8 cellular contexts compared by ENCODE assay signal in genomic region chr1:224114787-224115175, GRCh38. TPM values are rescaled to one million over a fixed set of nuclear protein-coding genes. Genes with fewer than 3 reads are reported as not detected.
DNase-seq lines count a peak whose midpoint lies in the region; TF ChIP-seq lines count a peak whose summit lies in the region.

No MANE protein-coding gene starts in this region.

- TF ChIP-seq POLR2A in NB4 (IDR thresholded peaks at IDR 0.05; ENCODE audit: extremely low read depth, insufficient read length) = no peak

- H3K27ac ChIP-seq in dorsolateral prefrontal cortex (peak overlapping the region in 57 of 59 donors; percentile 78 to 99 (median 95)), muscle layer of colon (ENCODE audit: low read depth, low read length) (peak overlapping the region; percentile 88)

- H3K4me3 ChIP-seq in NB4 (ENCODE audit: low read depth, low read length) (peak overlapping the region; percentile 78), dorsolateral prefrontal cortex (peak overlapping the region; percentile 69 to 99 (median 92)), muscle layer of colon (ENCODE audit: low read depth in 1 of 2, low read length in 2 of 2) (peak overlapping the region; percentile 81 to 90)

- H3K4me1 ChIP-seq in muscle layer of colon (ENCODE audit: insufficient read depth, low read length) = peaks cover 24% of the 10 kb centered on the region

- TF ChIP-seq CTCF in NB4 (IDR thresholded peaks at IDR 0.05; ENCODE audit: low read depth, low read length) = no peak
- no peak for TF ChIP-seq CTCF in dorsolateral prefrontal cortex (IDR thresholded peaks at IDR 0.05 in 54 of 56, conservative IDR thresholded peaks at IDR 0.05 in 2 of 56; ENCODE audit: low read depth in 1 of 56, partially characterized antibody in 56 of 56)

- H3K36me3 ChIP-seq in muscle layer of colon (ENCODE audit: insufficient read depth, low read length) = no peaks in the 10 kb centered on the region

- intact Hi-C loops in dorsolateral prefrontal cortex (cut with DNase I) = loop anchor here (1.0 to 10.0 kb wide), 4 partner anchors 68 to 343 kb away; partner anchors contain the start of gene DEGS1 (in 2 of the 2)

- peak; percentile 13 for DNase-seq in GM03348 (ENCODE audit: low spot score)
- no peak for DNase-seq in NB4 (ENCODE audit: low read depth)
- DNase-seq in dorsolateral prefrontal cortex = no peak
- DNase-seq in AG08395 (ENCODE audit: low spot score) = no peak
- DNase-seq in OCI-M2 (lab: John Stamatoyannopoulos, UW; ENCODE audit: unreplicated experiment) = no peak
- DNase-seq in activated CD8-positive, alpha-beta memory T cell treated with anti-CD3 and anti-CD28 coated beads, Interleukin-2, amount 50 U/mL, for 4 hours = no peak
- no peak for DNase-seq in stimulated activated CD4-positive, alpha-beta T cell treated with anti-CD3 and anti-CD28 coated beads, Interleukin-12 subunit alpha, Interleukin-12 subunit beta, amount 100 ng/mL, for 4 hours

- no peaks in the 10 kb centered on the region for H3K9me3 ChIP-seq in muscle layer of colon (ENCODE audit: low read length)

- H3K27me3 ChIP-seq in dorsolateral prefrontal cortex (no peaks in the 10 kb centered on the region), muscle layer of colon (ENCODE audit: control insufficient read depth in 1 of 2, insufficient read depth in 2 of 2, low read length in 2 of 2) (no peaks in the 10 kb centered on the region)

- peak overlapping the region; percentile 80 for H3K9ac ChIP-seq in muscle layer of colon (ENCODE audit: low read length)

RNA-seq across cellular contexts. Expression of gene FBXO28, which starts 0.9 kb away (rescaled TPM):
- 10 to 100 TPM; 21.1 to 49.6 (median 37.7) TPM for total RNA-seq in dorsolateral prefrontal cortex
